In genomic region chr9:121283856-121284732, GRCh38 we compare ENCODE assay signal across 11 cellular contexts. TPM values are rescaled to one million over a fixed set of nuclear protein-coding genes. Genes with fewer than 3 reads are reported as not detected.
DNase-seq lines count a peak whose midpoint lies in the region; ATAC-seq, FAIRE-seq and TF ChIP-seq lines count a peak whose summit lies in the region.
"Had no signal": no experiment of that assay in that cellular context is flagged by ENCODE, and none has a peak within 500 bp of the region (broad histone marks: within the 10 kb centered on the region; RNA-seq: fewer than 3 reads in every experiment).

No MANE protein-coding gene starts in this region.

- no peak overlapping the region for H2AFZ ChIP-seq in endothelial cell of umbilical vein (ENCODE audit: low read depth, low read length)

- no peak overlapping the region for H3K9ac ChIP-seq in endothelial cell of umbilical vein (replicated peaks; ENCODE audit: extremely low read depth, insufficient read depth, low read length)

- POLR2A ChIA-PET in endothelial cell of umbilical vein (lab: Charles Lee), result interaction anchor here (2.4 kb wide), 1 partner anchor 16 kb away, joined by 9 read pairs; the partner anchor contains the start of gene GSN

- no peaks in the 10 kb centered on the region for H3K79me2 ChIP-seq in endothelial cell of umbilical vein (ENCODE audit: control insufficient read depth, insufficient read depth, low read length)

- TF ChIP-seq CTCF in endothelial cell of umbilical vein (IDR thresholded peaks at IDR 0.05; ENCODE audit: extremely low read depth in 1 of 2, insufficient read depth in 1 of 2, low read depth in 1 of 2, low read length in 2 of 2) (no peak), osteocyte (IDR thresholded peaks at IDR 0.05) (no peak)

- 40 to 50% methylated on average over 11 of the region's 11 CpGs for WGBS in aorta, 2 donors

- DNase-seq in stimulated activated naive CD8-positive, alpha-beta T cell treated with anti-CD3 and anti-CD28 coated beads, Interleukin-15, amount 100 ng/mL, for 72 hours, result no peak
- DNase-seq in stimulated activated naive CD8-positive, alpha-beta T cell treated with anti-CD3 and anti-CD28 coated beads, Interleukin-15, Interleukin-2, amounts not matched to agents 100 U/mL and 50 U/mL, for 24 hours, result no peak
- no peak for DNase-seq in endothelial cell of umbilical vein (ENCODE audit: low read depth, low spot score)
- DNase-seq in osteocyte (ENCODE audit: extremely low spot score, unreplicated experiment), result no peak
- no peak for DNase-seq in aorta
- DNase-seq in NCI-H446 (lab: John Stamatoyannopoulos, UW), result no peak
- DNase-seq in NCI-H524 treated with DMSO at 0.1 percent for 48 hours (lab: John Stamatoyannopoulos, UW), result no peak
- DNase-seq: activated naive CD4-positive, alpha-beta T cell treated with Interleukin-2 at 50 U/mL for 16 hours had no signal

- H3K27ac Mint-ChIP-seq in stimulated activated naive CD8-positive, alpha-beta T cell treated with anti-CD3 and anti-CD28 coated beads, Interleukin-15, amount 100 ng/mL, for 72 hours, result peak overlapping the region; percentile 35 to 75
- peak overlapping the region; percentile 84 for H3K27ac Mint-ChIP-seq in osteocyte (ENCODE audit: unreplicated experiment)

- H3K9me3 ChIP-seq in endothelial cell of umbilical vein (replicated peaks; ENCODE audit: control insufficient read depth, insufficient read depth, low read length) (no peaks in the 10 kb centered on the region), aorta (ENCODE audit: control insufficient read depth, low read length) (no peaks in the 10 kb centered on the region)

- intact Hi-C loops in endothelial cell of umbilical vein (cut with micrococcal nuclease) (loop anchor here (10.0 kb wide), 1 partner anchor 1541 kb away; the partner anchor contains the start of gene PDCL), aorta (cut with DNase I) (loop anchor here in 1 of 2 donors (5.0 kb wide), 1 partner anchor 33 kb away; no protein-coding TSS in a partner anchor)

- no peaks in the 10 kb centered on the region for H3K36me3 ChIP-seq in endothelial cell of umbilical vein (ENCODE audit: control insufficient read depth in 2 of 2, extremely low read depth in 1 of 2, insufficient read depth in 2 of 2, low read length in 2 of 2)
- H3K36me3 ChIP-seq in aorta (ENCODE audit: control insufficient read depth in 1 of 2, insufficient read depth in 2 of 2, low read length in 1 of 2), result peaks cover 0 to 2% of the 10 kb centered on the region in 2 donors

- no peaks in the 10 kb centered on the region for H3K27me3 Mint-ChIP-seq in stimulated activated naive CD8-positive, alpha-beta T cell treated with anti-CD3 and anti-CD28 coated beads, Interleukin-15, amount 100 ng/mL, for 72 hours
- H3K27me3 Mint-ChIP-seq in osteocyte (ENCODE audit: unreplicated experiment), result no peaks in the 10 kb centered on the region

- no peaks in the 10 kb centered on the region for H3K9me1 ChIP-seq in endothelial cell of umbilical vein (replicated peaks; ENCODE audit: control insufficient read depth, extremely low read depth, insufficient read depth, low read length)

- no peaks in the 10 kb centered on the region for H3K9me3 Mint-ChIP-seq in stimulated activated naive CD8-positive, alpha-beta T cell treated with anti-CD3 and anti-CD28 coated beads, Interleukin-15, amount 100 ng/mL, for 72 hours
- no peaks in the 10 kb centered on the region for H3K9me3 Mint-ChIP-seq in osteocyte (ENCODE audit: unreplicated experiment)

- TF ChIP-seq POLR2A in endothelial cell of umbilical vein (IDR thresholded peaks at IDR 0.05; ENCODE audit: low read depth, low read length), result no peak

- no peak overlapping the region for H3K4me2 ChIP-seq in endothelial cell of umbilical vein (ENCODE audit: insufficient read depth, low read length)

- H4K20me1 ChIP-seq in endothelial cell of umbilical vein (replicated peaks; ENCODE audit: control insufficient read depth, extremely low read depth, insufficient read depth, low read length), result no peaks in the 10 kb centered on the region

- H3K4me3 Mint-ChIP-seq in stimulated activated naive CD8-positive, alpha-beta T cell treated with anti-CD3 and anti-CD28 coated beads, Interleukin-15, amount 100 ng/mL, for 72 hours, result no peak overlapping the region
- no peak overlapping the region for H3K4me3 Mint-ChIP-seq in osteocyte (ENCODE audit: unreplicated experiment)

- peak; percentile 24 for FAIRE-seq in endothelial cell of umbilical vein (lab: Jason Lieb, UNC)

- BruUV-seq in endothelial cell of umbilical vein (replicated peaks; lab: Mats Ljungman, UMichigan), result no TSS peak

- H3K4me3 ChIP-seq in endothelial cell of umbilical vein (replicated peaks in 1 of 3; ENCODE audit: insufficient read depth in 1 of 3, low read depth in 1 of 3, low read length in 3 of 3) (no peak overlapping the region), aorta (ENCODE audit: low read length in 2 of 2) (no peak overlapping the region)

- dilution Hi-C loops in endothelial cell of umbilical vein (cut with MboI; ENCODE audit: extremely low pct_ligation_motif_present, low sequenced_read_pairs), result no loop called here

- H3K4me1 ChIP-seq in endothelial cell of umbilical vein (ENCODE audit: control insufficient read depth, extremely low read depth, insufficient read depth, low read length) (peaks cover 73% of the 10 kb centered on the region), aorta (ENCODE audit: control insufficient read depth in 1 of 2, insufficient read depth in 2 of 2, low read length in 2 of 2) (peaks cover 5 to 20% of the 10 kb centered on the region in 2 donors)

- H3K27ac ChIP-seq in endothelial cell of umbilical vein (ENCODE audit: insufficient read depth, low read depth, low read length) (peak overlapping the region; percentile 93), aorta (ENCODE audit: low read depth in 1 of 2, low read length in 2 of 2) (peak overlapping the region; percentile 76 to 89)
- H3K27ac ChIP-seq: VCaP had no signal

- H3K27me3 ChIP-seq in endothelial cell of umbilical vein (ENCODE audit: control insufficient read depth in 2 of 2, insufficient read depth in 2 of 2, low read length in 2 of 2), result no peaks in the 10 kb centered on the region
- H3K27me3 ChIP-seq in aorta (ENCODE audit: control insufficient read depth in 1 of 2, insufficient read depth in 2 of 2, low read length in 1 of 2), result no peaks in the 10 kb centered on the region

- no peak for ATAC-seq in stimulated activated naive CD8-positive, alpha-beta T cell treated with anti-CD3 and anti-CD28 coated beads, Interleukin-15, amount 100 ng/mL, for 72 hours
- no peak for ATAC-seq in stimulated activated naive CD8-positive, alpha-beta T cell treated with anti-CD3 and anti-CD28 coated beads, Interleukin-15, Interleukin-2, amounts not matched to agents 100 U/mL and 50 U/mL, for 24 hours
- ATAC-seq in aorta (ENCODE audit: low FRiP score), result no peak
- ATAC-seq in HG02588 (IDR thresholded peaks at IDR 0.05; ENCODE audit: unreplicated experiment), result no peak
- ATAC-seq: esophagus mucosa had no signal

- H3K36me3 Mint-ChIP-seq in osteocyte (ENCODE audit: unreplicated experiment), result peaks cover 23% of the 10 kb centered on the region

- CTCF ChIA-PET in endothelial cell of umbilical vein (lab: Charles Lee), result interaction anchor here (2.3 kb wide), 1 partner anchor 36 kb away, joined by 7 read pairs; no protein-coding TSS in a partner anchor

- H3K4me1 Mint-ChIP-seq in stimulated activated naive CD8-positive, alpha-beta T cell treated with anti-CD3 and anti-CD28 coated beads, Interleukin-15, amount 100 ng/mL, for 72 hours, result peaks cover 32% of the 10 kb centered on the region
- peaks cover 84% of the 10 kb centered on the region for H3K4me1 Mint-ChIP-seq in osteocyte (ENCODE audit: unreplicated experiment)

TF ChIP-seq in endothelial cell of umbilical vein, 7 proteins besides CTCF, POLR2A, EP300 and RAD21:
- TF ChIP-seq FOS (IDR thresholded peaks at IDR 0.05; ENCODE audit: borderline replicate concordance, insufficient read depth, low read length) (no peak), POLR2AphosphoS5 (IDR thresholded peaks at IDR 0.05; ENCODE audit: insufficient read depth, low read depth, low read length) (no peak), MYC (IDR thresholded peaks at IDR 0.05; ENCODE audit: low read depth, low read length) (no peak), JUN (IDR thresholded peaks at IDR 0.05; ENCODE audit: borderline replicate concordance, insufficient read depth, insufficient read length, low read depth) (no peak), MAX (IDR thresholded peaks at IDR 0.05; ENCODE audit: insufficient read depth, insufficient read length) (no peak), GATA2 (IDR thresholded peaks at IDR 0.05; ENCODE audit: insufficient read depth, insufficient read length, low read depth, low read length) (no peak), EZH2 (IDR thresholded peaks at IDR 0.05; ENCODE audit: borderline replicate concordance, low read depth, low read length, severe bottlenecking) (no peak)

RNA-seq across cellular contexts. Expression of gene GSN, which starts 16.1 kb away (rescaled TPM):
- total RNA-seq in endothelial cell of umbilical vein, result 130 and 176 TPM in 2 replicates
- 226 and 232 TPM in 2 replicates for polyA plus RNA-seq in endothelial cell of umbilical vein
- 173 and 209 TPM in 2 replicates for polyA plus RNA-seq in endothelial cell of umbilical vein (2011; cell fraction: cytosol; rRNA removed)
- 166 and 211 TPM in 2 replicates for polyA plus RNA-seq in endothelial cell of umbilical vein (2011; cell fraction: nucleus; rRNA removed)
- polyA plus RNA-seq in endothelial cell of umbilical vein (2012), result 108 and 158 TPM in 2 replicates
- polyA minus RNA-seq in endothelial cell of umbilical vein, result 266 and 282 TPM in 2 replicates
- 24.0 TPM for polyA minus RNA-seq in endothelial cell of umbilical vein (2011; cell fraction: cytosol; rRNA and poly(A)+ RNA removed)
- polyA minus RNA-seq in endothelial cell of umbilical vein (2011; cell fraction: nucleus; rRNA and poly(A)+ RNA removed), result 55.1 and 90.4 TPM in 2 replicates
- total RNA-seq in osteocyte, result 235 and 249 TPM in 2 replicates
- total RNA-seq in aorta, result 1,000 to 10,000 TPM in 1 of 2 donors, 100 to 1,000 TPM in 1; 922 to 2,469 TPM
- 1,000 to 10,000 TPM in 1 of 2 donors, 100 to 1,000 TPM in 1; 451 to 1,099 TPM for polyA plus RNA-seq in aorta
